23 cellular contexts compared by ENCODE assay signal in the genomic region with DNA sequence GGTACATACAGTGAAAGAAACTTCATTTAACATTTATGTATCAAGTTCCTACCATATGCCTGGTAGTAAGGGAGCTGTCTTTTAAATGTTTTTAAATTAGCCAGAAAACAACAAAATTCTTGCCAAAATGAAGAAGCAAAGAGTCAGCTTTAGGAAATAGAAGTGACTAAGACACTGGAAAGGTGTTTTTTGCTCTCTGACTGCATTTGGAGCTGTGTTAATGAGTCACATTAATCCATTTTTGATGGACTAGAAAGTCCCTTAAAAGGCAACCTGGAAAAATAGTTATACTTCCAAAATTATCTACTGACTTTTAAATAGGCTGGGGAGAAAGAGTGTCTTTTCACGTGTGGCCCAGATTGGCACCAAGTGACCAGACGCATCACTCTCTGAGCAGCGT. TPM values are rescaled to one million over a fixed set of nuclear protein-coding genes. Genes with fewer than 3 reads are reported as not detected.
DNase-seq lines count a peak whose midpoint lies in the region; ATAC-seq, FAIRE-seq and TF ChIP-seq lines count a peak whose summit lies in the region.
"Had no signal": no experiment of that assay in that cellular context is flagged by ENCODE, and none has a peak within 500 bp of the region (broad histone marks: within the 10 kb centered on the region; RNA-seq: fewer than 3 reads in every experiment).

No MANE protein-coding gene starts in this region.

- ATAC-seq in HG02938 (IDR thresholded peaks at IDR 0.05; ENCODE audit: unreplicated experiment) (no peak), HG02763 (IDR thresholded peaks at IDR 0.05; ENCODE audit: unreplicated experiment) (no peak)
- ATAC-seq: A549 had no signal

- no peak for TF ChIP-seq POLR2A in endothelial cell of umbilical vein (IDR thresholded peaks at IDR 0.05; ENCODE audit: low read depth, low read length)

- POLR2A ChIA-PET in endothelial cell of umbilical vein (lab: Charles Lee): no interaction called here

- H3K4me3 ChIP-seq in endothelial cell of umbilical vein (replicated peaks in 1 of 3; ENCODE audit: insufficient read depth in 1 of 3, low read depth in 1 of 3, low read length in 3 of 3): no peak overlapping the region
- H3K4me3 ChIP-seq: A549; BLaER1 treated with 17β-estradiol and CSF1 and Interleukin-3, amounts not matched to agents 10 nM and 100 nM had no signal

- H2AFZ ChIP-seq in endothelial cell of umbilical vein (ENCODE audit: low read depth, low read length): no peak overlapping the region

- FAIRE-seq in endothelial cell of umbilical vein (lab: Jason Lieb, UNC): peak; percentile 52
- FAIRE-seq: A549, D721Med, H54 had no signal

- no peaks in the 10 kb centered on the region for H3K79me2 ChIP-seq in endothelial cell of umbilical vein (ENCODE audit: control insufficient read depth, insufficient read depth, low read length)

- intact Hi-C loops in endothelial cell of umbilical vein (cut with micrococcal nuclease): no loop called here

- H3K27ac ChIP-seq in endothelial cell of umbilical vein (ENCODE audit: insufficient read depth, low read depth, low read length): no peak overlapping the region
- H3K27ac ChIP-seq: A549; BLaER1 treated with 17β-estradiol and CSF1 and Interleukin-3, amounts not matched to agents 10 nM and 100 nM; RWPE1 had no signal

- no peak overlapping the region for H3K9ac ChIP-seq in endothelial cell of umbilical vein (replicated peaks; ENCODE audit: extremely low read depth, insufficient read depth, low read length)
- H3K9ac ChIP-seq: BLaER1 treated with 17β-estradiol and CSF1 and Interleukin-3, amounts not matched to agents 10 nM and 100 nM had no signal

- no peaks in the 10 kb centered on the region for H4K20me1 ChIP-seq in endothelial cell of umbilical vein (replicated peaks; ENCODE audit: control insufficient read depth, extremely low read depth, insufficient read depth, low read length)
- H4K20me1 ChIP-seq: BLaER1 treated with 17β-estradiol and CSF1 and Interleukin-3, amounts not matched to agents 10 nM and 100 nM had no signal

- no peak overlapping the region for H3K4me2 ChIP-seq in endothelial cell of umbilical vein (ENCODE audit: insufficient read depth, low read length)
- H3K4me2 ChIP-seq: A549; BLaER1 treated with 17β-estradiol and CSF1 and Interleukin-3, amounts not matched to agents 10 nM and 100 nM had no signal

- no peak for TF ChIP-seq CTCF in endothelial cell of umbilical vein (IDR thresholded peaks at IDR 0.05; ENCODE audit: extremely low read depth in 1 of 2, insufficient read depth in 1 of 2, low read depth in 1 of 2, low read length in 2 of 2)

- H3K4me1 ChIP-seq in endothelial cell of umbilical vein (ENCODE audit: control insufficient read depth, extremely low read depth, insufficient read depth, low read length): no peaks in the 10 kb centered on the region

- no peaks in the 10 kb centered on the region for H3K27me3 ChIP-seq in endothelial cell of umbilical vein (ENCODE audit: control insufficient read depth in 2 of 2, insufficient read depth in 2 of 2, low read length in 2 of 2)
- H3K27me3 ChIP-seq: BLaER1 treated with 17β-estradiol and CSF1 and Interleukin-3, amounts not matched to agents 10 nM and 100 nM had no signal

- CTCF ChIA-PET in endothelial cell of umbilical vein (lab: Charles Lee): interaction anchor here (0.6 to 2.7 kb wide), 3 partner anchors 9 to 31 kb away, joined by 3 to 7 read pairs (median 3); a partner anchor contains a TSS

- H3K36me3 ChIP-seq in endothelial cell of umbilical vein (ENCODE audit: control insufficient read depth in 2 of 2, extremely low read depth in 1 of 2, insufficient read depth in 2 of 2, low read length in 2 of 2): no peaks in the 10 kb centered on the region
- H3K36me3 ChIP-seq: BLaER1 treated with 17β-estradiol and CSF1 and Interleukin-3, amounts not matched to agents 10 nM and 100 nM had no signal

- no TSS peak for BruUV-seq in endothelial cell of umbilical vein (replicated peaks; lab: Mats Ljungman, UMichigan)

- peak; percentile 13 for DNase-seq in ELR (ENCODE audit: low read depth)
- DNase-seq in M059J (ENCODE audit: low read depth): peak; percentile 33
- no peak for DNase-seq in endothelial cell of umbilical vein (ENCODE audit: low read depth, low spot score)
- peak; percentile 18 for DNase-seq in kidney tubule cell (ENCODE audit: low spot score)
- no peak for DNase-seq in GM19238 (ENCODE audit: insufficient read length, low spot score)
- DNase-seq in stimulated activated CD4-positive, alpha-beta T cell treated with anti-CD3 and anti-CD28 coated beads, Interleukin-4, amount 100 ng/mL, for 4 hours: no peak
- DNase-seq: AML-193; CD4-positive, alpha-beta T cell; IMR-90; KG1; MM.1S; NCI-H2029; NCI-H2227 treated with DMSO at 0.1 percent for 48 hours; NCI-H526 treated with DMSO at 0.1 percent for 48 hours; SHP77 treated with DMSO at 0.1 percent for 48 hours had no signal

- dilution Hi-C loops in endothelial cell of umbilical vein (cut with MboI; ENCODE audit: extremely low pct_ligation_motif_present, low sequenced_read_pairs): no loop called here

- no peaks in the 10 kb centered on the region for H3K9me1 ChIP-seq in endothelial cell of umbilical vein (replicated peaks; ENCODE audit: control insufficient read depth, extremely low read depth, insufficient read depth, low read length)

- H3K9me3 ChIP-seq in endothelial cell of umbilical vein (replicated peaks; ENCODE audit: control insufficient read depth, insufficient read depth, low read length): peaks cover 6% of the 10 kb centered on the region

TF ChIP-seq in endothelial cell of umbilical vein, 7 proteins besides CTCF, POLR2A, EP300 and RAD21:
- TF ChIP-seq POLR2AphosphoS5 (IDR thresholded peaks at IDR 0.05; ENCODE audit: insufficient read depth, low read depth, low read length): no peak
- TF ChIP-seq MYC (IDR thresholded peaks at IDR 0.05; ENCODE audit: low read depth, low read length): no peak
- TF ChIP-seq EZH2 (IDR thresholded peaks at IDR 0.05; ENCODE audit: borderline replicate concordance, low read depth, low read length, severe bottlenecking): no peak
- TF ChIP-seq, protein P1, sequence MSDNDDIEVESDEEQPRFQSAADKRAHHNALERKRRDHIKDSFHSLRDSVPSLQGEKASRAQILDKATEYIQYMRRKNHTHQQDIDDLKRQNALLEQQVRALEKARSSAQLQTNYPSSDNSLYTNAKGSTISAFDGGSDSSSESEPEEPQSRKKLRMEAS (IDR thresholded peaks at IDR 0.05; ENCODE audit: insufficient read depth, insufficient read length): no peak
- no peak for TF ChIP-seq GATA2 (IDR thresholded peaks at IDR 0.05; ENCODE audit: insufficient read depth, insufficient read length, low read depth, low read length)
- TF ChIP-seq JUN (IDR thresholded peaks at IDR 0.05; ENCODE audit: borderline replicate concordance, insufficient read depth, insufficient read length, low read depth): no peak
- no peak for TF ChIP-seq FOS (IDR thresholded peaks at IDR 0.05; ENCODE audit: borderline replicate concordance, insufficient read depth, low read length)

RNA-seq across cellular contexts. Expression of a gene that starts 3.9 kb away (rescaled TPM):
- total RNA-seq in M059J (2014; rRNA removed; shearing (Covaris generic)): 2.9 and 3.2 TPM in 2 replicates
- total RNA-seq in endothelial cell of umbilical vein: 1.2 and 1.3 TPM in 2 replicates
- polyA plus RNA-seq in endothelial cell of umbilical vein: 0.11 and 0.57 TPM in 2 replicates
- polyA plus RNA-seq in endothelial cell of umbilical vein (2011; cell fraction: cytosol; rRNA removed): 0.51 and 0.58 TPM in 2 replicates
- 1.1 and 1.7 TPM in 2 replicates for polyA plus RNA-seq in endothelial cell of umbilical vein (2011; cell fraction: nucleus; rRNA removed)
- 0.85 and 2.3 TPM in 2 replicates for polyA plus RNA-seq in endothelial cell of umbilical vein (2012)
- polyA minus RNA-seq in endothelial cell of umbilical vein: 0.15 and 0.17 TPM in 2 replicates
- polyA minus RNA-seq in endothelial cell of umbilical vein (2011; cell fraction: cytosol; rRNA and poly(A)+ RNA removed): 0.92 TPM
- polyA minus RNA-seq in endothelial cell of umbilical vein (2011; cell fraction: nucleus; rRNA and poly(A)+ RNA removed): 0.24 and 0.29 TPM in 2 replicates
- total RNA-seq: CD4-positive, alpha-beta T cell; NCI-H460 had no signal

RNA-seq across cellular contexts. Expression of a gene that starts 32.4 kb away (rescaled TPM):
- total RNA-seq in M059J (2014; rRNA removed; shearing (Covaris generic)): 12.4 and 17.3 TPM in 2 replicates
- total RNA-seq in endothelial cell of umbilical vein: 8.3 and 8.9 TPM in 2 replicates
- polyA plus RNA-seq in endothelial cell of umbilical vein: 1.8 and 3.6 TPM in 2 replicates
- 4.2 and 4.5 TPM in 2 replicates for polyA plus RNA-seq in endothelial cell of umbilical vein (2011; cell fraction: cytosol; rRNA removed)
- 2.3 and 3.3 TPM in 2 replicates for polyA plus RNA-seq in endothelial cell of umbilical vein (2011; cell fraction: nucleus; rRNA removed)
- polyA plus RNA-seq in endothelial cell of umbilical vein (2012): 4.8 and 10.3 TPM in 2 replicates
- 0.19 and 0.81 TPM in 2 replicates for polyA minus RNA-seq in endothelial cell of umbilical vein
- 2.9 TPM for polyA minus RNA-seq in endothelial cell of umbilical vein (2011; cell fraction: cytosol; rRNA and poly(A)+ RNA removed)
- polyA minus RNA-seq in endothelial cell of umbilical vein (2011; cell fraction: nucleus; rRNA and poly(A)+ RNA removed): 2.1 and 4.3 TPM in 2 replicates

Comparison
In these comparisons a context has a peak if more than half of its experiments do, and no peak if none do; other contexts are left out.
1. DNase-seq: peak in ELR (single experiment), M059J (single experiment) and kidney tubule cell (single experiment); none in endothelial cell of umbilical vein (single experiment), GM19238 (single experiment) and stimulated activated CD4-positive, alpha-beta T cell treated with anti-CD3 and anti-CD28 coated beads, Interleukin-4, amount 100 ng/mL, for 4 hours (0 of 2).